In the genomic region with DNA sequence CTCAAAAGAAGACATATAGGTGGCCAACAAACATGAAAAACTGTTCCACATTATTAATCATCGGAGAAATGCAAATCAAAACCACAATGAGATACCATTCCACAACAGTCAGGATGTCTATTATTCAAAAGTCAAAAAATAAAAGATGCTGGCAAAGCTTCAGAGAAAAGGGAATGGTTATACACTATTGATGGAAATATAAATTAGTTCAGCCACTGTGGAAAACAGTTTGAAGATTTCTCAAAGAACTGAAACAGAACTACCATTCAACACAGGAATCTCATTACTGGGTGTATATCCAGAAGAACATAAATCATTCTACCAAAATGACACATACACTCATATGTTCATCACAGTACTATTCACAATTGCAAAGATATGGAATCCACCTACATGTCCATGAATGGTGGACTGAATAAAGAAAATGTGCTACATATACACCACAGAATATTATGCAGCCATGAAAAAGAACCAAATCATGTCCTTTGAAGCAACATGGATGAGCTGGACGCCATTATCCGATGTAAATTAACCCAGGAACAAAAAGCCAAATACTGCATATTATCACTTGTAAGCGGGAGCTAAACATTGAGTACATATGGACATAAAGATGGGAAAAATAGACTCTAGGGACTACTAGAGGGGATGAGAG, we compare ENCODE assay signal across 24 cellular contexts. TPM values are rescaled to one million over a fixed set of nuclear protein-coding genes. Genes with fewer than 3 reads are reported as not detected.
DNase-seq lines count a peak whose midpoint lies in the region; ATAC-seq, FAIRE-seq and TF ChIP-seq lines count a peak whose summit lies in the region.
"Had no signal": no experiment of that assay in that cellular context is flagged by ENCODE, and none has a peak within 500 bp of the region (broad histone marks: within the 10 kb centered on the region; RNA-seq: fewer than 3 reads in every experiment).

No MANE protein-coding gene starts in this region.

- POLR2A ChIA-PET in activated CD4-positive, alpha-beta T cell treated with anti-CD3 and anti-CD28 coated beads for 36 hours (lab: Charles Lee) = no interaction called here
- POLR2A ChIA-PET in HEK293 (lab: Yijun Ruan, JAX) = no interaction called here

- DNase-seq in activated CD4-positive, alpha-beta T cell treated with anti-CD3 and anti-CD28 coated beads for 36 hours = no peak
- no peak for DNase-seq in activated CD4-positive, alpha-beta T cell treated with anti-CD3 and anti-CD28 coated beads for 48 hours
- DNase-seq in astrocyte (ENCODE audit: low read depth) (peak; percentile 53), smooth muscle cell (lab: John Stamatoyannopoulos, UW; ENCODE audit: unreplicated experiment) (no peak), left ventricle myocardium inferior (no peak), NOMO-1 (lab: John Stamatoyannopoulos, UW; ENCODE audit: unreplicated experiment in 2 of 2) (no peak)
- DNase-seq in stimulated activated effector memory CD8-positive, alpha-beta T cell treated with anti-CD3 and anti-CD28 coated beads, Interleukin-12 subunit alpha, Interleukin-12 subunit beta, amount 100 ng/mL, for 72 hours (ENCODE audit: low spot score in 2 of 2) = no peak
- DNase-seq: AML-193; Caco-2; Calu3; CD4-positive, alpha-beta T cell; CD8-positive, alpha-beta T cell; DMS79 treated with DMSO at 0.1 percent for 48 hours; GF-D8 had no signal

- no peaks in the 10 kb centered on the region for H4K20me1 ChIP-seq in astrocyte (ENCODE audit: insufficient read depth, low read length)
- no peaks in the 10 kb centered on the region for H4K20me1 ChIP-seq in smooth muscle cell (ENCODE audit: low read depth)
- H4K20me1 ChIP-seq: BLaER1 treated with 17β-estradiol and CSF1 and Interleukin-3, amounts not matched to agents 10 nM and 100 nM had no signal

- FAIRE-seq in astrocyte (lab: Jason Lieb, UNC) = no peak
- FAIRE-seq: A549, D721Med, G401.6, GM19239 had no signal

- H3K4me3 ChIP-seq in HEK293 (ENCODE audit: low read depth, low read length) (no peak overlapping the region), astrocyte (ENCODE audit: insufficient read depth, low read depth, low read length) (no peak overlapping the region), smooth muscle cell (no peak overlapping the region), left ventricle myocardium inferior (no peak overlapping the region)
- H3K4me3 ChIP-seq: A549; BLaER1 treated with 17β-estradiol and CSF1 and Interleukin-3, amounts not matched to agents 10 nM and 100 nM had no signal

- ATAC-seq in activated CD4-positive, alpha-beta T cell treated with anti-CD3 and anti-CD28 coated beads for 36 hours = peak; percentile 30
- peak; percentile 31 for ATAC-seq in stimulated activated effector memory CD8-positive, alpha-beta T cell treated with anti-CD3 and anti-CD28 coated beads, Interleukin-12 subunit alpha, Interleukin-12 subunit beta, amount 100 ng/mL, for 72 hours
- ATAC-seq: A549; CD8-positive, alpha-beta T cell had no signal

- WGBS in smooth muscle cell (ENCODE audit: low lambda C conversion rate) = 89% methylated on average over 4 of the region's 4 CpGs

- H3K4me1 Mint-ChIP-seq in activated CD4-positive, alpha-beta T cell treated with anti-CD3 and anti-CD28 coated beads for 36 hours = no peaks in the 10 kb centered on the region
- no peaks in the 10 kb centered on the region for H3K4me1 Mint-ChIP-seq in astrocyte (ENCODE audit: low read depth, unreplicated experiment)
- H3K4me1 Mint-ChIP-seq in stimulated activated effector memory CD8-positive, alpha-beta T cell treated with anti-CD3 and anti-CD28 coated beads, Interleukin-12 subunit alpha, Interleukin-12 subunit beta, amount 100 ng/mL, for 72 hours = no peaks in the 10 kb centered on the region
- H3K4me1 Mint-ChIP-seq: B cell had no signal

- intact Hi-C loops in activated CD4-positive, alpha-beta T cell treated with anti-CD3 and anti-CD28 coated beads for 36 hours (cut with DNase I, micrococcal nuclease) = no loop called here
- intact Hi-C loops in left ventricle myocardium inferior (cut with micrococcal nuclease) = no loop called here

- H3K79me2 ChIP-seq in astrocyte (ENCODE audit: insufficient read depth, low read length) (no peaks in the 10 kb centered on the region), smooth muscle cell (ENCODE audit: low read depth) (no peaks in the 10 kb centered on the region)

- peaks cover 7% of the 10 kb centered on the region for H3K9me3 Mint-ChIP-seq in activated CD4-positive, alpha-beta T cell treated with anti-CD3 and anti-CD28 coated beads for 36 hours (ENCODE audit: low read depth)
- H3K9me3 Mint-ChIP-seq in astrocyte (ENCODE audit: unreplicated experiment) = peaks cover 6% of the 10 kb centered on the region
- peaks cover 3% of the 10 kb centered on the region for H3K9me3 Mint-ChIP-seq in stimulated activated effector memory CD8-positive, alpha-beta T cell treated with anti-CD3 and anti-CD28 coated beads, Interleukin-12 subunit alpha, Interleukin-12 subunit beta, amount 100 ng/mL, for 72 hours

- H3K36me3 Mint-ChIP-seq in activated CD4-positive, alpha-beta T cell treated with anti-CD3 and anti-CD28 coated beads for 36 hours (ENCODE audit: low read depth) = no peaks in the 10 kb centered on the region
- H3K36me3 Mint-ChIP-seq in astrocyte (ENCODE audit: low read depth, unreplicated experiment) = no peaks in the 10 kb centered on the region
- H3K36me3 Mint-ChIP-seq in stimulated activated effector memory CD8-positive, alpha-beta T cell treated with anti-CD3 and anti-CD28 coated beads, Interleukin-12 subunit alpha, Interleukin-12 subunit beta, amount 100 ng/mL, for 72 hours = no peaks in the 10 kb centered on the region
- H3K36me3 Mint-ChIP-seq: CD8-positive, alpha-beta T cell had no signal

- H3K9me3 ChIP-seq in HEK293 (ENCODE audit: control insufficient read depth, insufficient read depth, low read depth, low read length) (no peaks in the 10 kb centered on the region), astrocyte (ENCODE audit: insufficient read depth, low read depth, low read length) (no peaks in the 10 kb centered on the region), smooth muscle cell (replicated peaks; ENCODE audit: low read depth) (no peaks in the 10 kb centered on the region), left ventricle myocardium inferior (replicated peaks) (peaks cover 7% of the 10 kb centered on the region)
- H3K9me3 ChIP-seq: A549, Caco-2 had no signal

- no peak overlapping the region for H3K4me3 Mint-ChIP-seq in activated CD4-positive, alpha-beta T cell treated with anti-CD3 and anti-CD28 coated beads for 36 hours
- no peak overlapping the region for H3K4me3 Mint-ChIP-seq in astrocyte (ENCODE audit: unreplicated experiment)
- no peak overlapping the region for H3K4me3 Mint-ChIP-seq in stimulated activated effector memory CD8-positive, alpha-beta T cell treated with anti-CD3 and anti-CD28 coated beads, Interleukin-12 subunit alpha, Interleukin-12 subunit beta, amount 100 ng/mL, for 72 hours
- H3K4me3 Mint-ChIP-seq: B cell; CD4-positive, alpha-beta T cell; CD8-positive, alpha-beta T cell had no signal

- H3K27ac ChIP-seq in HEK293 (ENCODE audit: extremely low read depth, low read depth, low read length) (no peak overlapping the region), astrocyte (ENCODE audit: low read depth, low read length) (no peak overlapping the region), smooth muscle cell (ENCODE audit: low read depth) (no peak overlapping the region), left ventricle myocardium inferior (replicated peaks) (no peak overlapping the region)
- H3K27ac ChIP-seq: 22Rv1; A549; BLaER1 treated with 17β-estradiol and CSF1 and Interleukin-3, amounts not matched to agents 10 nM and 100 nM; C4-2B had no signal

- H2AFZ ChIP-seq in astrocyte (ENCODE audit: low read depth, low read length) (no peak overlapping the region), smooth muscle cell (ENCODE audit: low read depth) (no peak overlapping the region)

- H3F3A ChIP-seq in smooth muscle cell (ENCODE audit: low read depth) = no peaks in the 10 kb centered on the region

- no peak for TF ChIP-seq CTCF in HEK293 (tag by site-specific recombination; IDR thresholded peaks at IDR 0.05)
- no peak for TF ChIP-seq CTCF in astrocyte (IDR thresholded peaks at IDR 0.05; ENCODE audit: insufficient read depth, low read depth, low read length)
- no peak for TF ChIP-seq CTCF in smooth muscle cell (IDR thresholded peaks at IDR 0.05; ENCODE audit: borderline replicate concordance, insufficient read depth, poor library complexity, severe bottlenecking)
- no peak for TF ChIP-seq CTCF in left ventricle myocardium inferior (IDR thresholded peaks at IDR 0.05; ENCODE audit: borderline replicate concordance)

- no peaks in the 10 kb centered on the region for H3K36me3 ChIP-seq in HEK293 (ENCODE audit: control insufficient read depth in 2 of 2, insufficient read depth in 1 of 2, low read length in 2 of 2)
- no peaks in the 10 kb centered on the region for H3K36me3 ChIP-seq in astrocyte (ENCODE audit: insufficient read depth, low read length)
- H3K36me3 ChIP-seq in smooth muscle cell (ENCODE audit: low read depth) = no peaks in the 10 kb centered on the region
- no peaks in the 10 kb centered on the region for H3K36me3 ChIP-seq in left ventricle myocardium inferior
- H3K36me3 ChIP-seq: BLaER1 treated with 17β-estradiol and CSF1 and Interleukin-3, amounts not matched to agents 10 nM and 100 nM had no signal

- CTCF ChIA-PET in activated CD4-positive, alpha-beta T cell treated with anti-CD3 and anti-CD28 coated beads for 36 hours (lab: Charles Lee) = interaction anchor here (1.1 to 1.5 kb wide), 2 partner anchors 31 to 145 kb away, joined by 3 to 4 read pairs; no protein-coding TSS in a partner anchor
- CTCF ChIA-PET in HEK293 (lab: Yijun Ruan, JAX) = no interaction called here

- H3K4me1 ChIP-seq in HEK293 (ENCODE audit: control insufficient read depth, insufficient read depth, low read length) (no peaks in the 10 kb centered on the region), astrocyte (ENCODE audit: insufficient read depth, low read length) (no peaks in the 10 kb centered on the region), smooth muscle cell (ENCODE audit: low read depth) (no peaks in the 10 kb centered on the region), left ventricle myocardium inferior (no peaks in the 10 kb centered on the region)
- H3K4me1 ChIP-seq: A549; BLaER1 treated with 17β-estradiol and CSF1 and Interleukin-3, amounts not matched to agents 10 nM and 100 nM; Caco-2 had no signal

- no peak overlapping the region for H3K9ac ChIP-seq in astrocyte (ENCODE audit: low read length)
- no peak overlapping the region for H3K9ac ChIP-seq in smooth muscle cell (ENCODE audit: low read depth)
- H3K9ac ChIP-seq: BLaER1 treated with 17β-estradiol and CSF1 and Interleukin-3, amounts not matched to agents 10 nM and 100 nM had no signal

- H3K4me2 ChIP-seq in astrocyte (ENCODE audit: low read length) = no peak overlapping the region
- no peak overlapping the region for H3K4me2 ChIP-seq in smooth muscle cell
- H3K4me2 ChIP-seq: A549; BLaER1 treated with 17β-estradiol and CSF1 and Interleukin-3, amounts not matched to agents 10 nM and 100 nM had no signal

- no peak overlapping the region for H3K27ac Mint-ChIP-seq in activated CD4-positive, alpha-beta T cell treated with anti-CD3 and anti-CD28 coated beads for 36 hours
- no peak overlapping the region for H3K27ac Mint-ChIP-seq in astrocyte (ENCODE audit: unreplicated experiment)
- no peak overlapping the region for H3K27ac Mint-ChIP-seq in stimulated activated effector memory CD8-positive, alpha-beta T cell treated with anti-CD3 and anti-CD28 coated beads, Interleukin-12 subunit alpha, Interleukin-12 subunit beta, amount 100 ng/mL, for 72 hours
- H3K27ac Mint-ChIP-seq: B cell; CD4-positive, alpha-beta T cell; CD8-positive, alpha-beta T cell had no signal

- H3K27me3 ChIP-seq in astrocyte (ENCODE audit: insufficient read depth, low read length) (peaks cover 4% of the 10 kb centered on the region), smooth muscle cell (ENCODE audit: low read depth) (no peaks in the 10 kb centered on the region), left ventricle myocardium inferior (ENCODE audit: low read depth) (no peaks in the 10 kb centered on the region)
- H3K27me3 ChIP-seq: BLaER1 treated with 17β-estradiol and CSF1 and Interleukin-3, amounts not matched to agents 10 nM and 100 nM had no signal

- no peaks in the 10 kb centered on the region for H3K27me3 Mint-ChIP-seq in activated CD4-positive, alpha-beta T cell treated with anti-CD3 and anti-CD28 coated beads for 36 hours
- peaks cover 9% of the 10 kb centered on the region for H3K27me3 Mint-ChIP-seq in astrocyte (ENCODE audit: low read depth, unreplicated experiment)
- H3K27me3 Mint-ChIP-seq: B cell; CD4-positive, alpha-beta T cell had no signal

RNA-seq across cellular contexts. Expression of gene DGKG, which starts 32.7 kb away (rescaled TPM):
- 1 to 10 TPM in 1 of 2 experiments, under 1 TPM in 1; 0.71 to 1.3 TPM for total RNA-seq in activated CD4-positive, alpha-beta T cell treated with anti-CD3 and anti-CD28 coated beads for 36 hours
- 0.36 and 0.64 TPM in 2 replicates for total RNA-seq in astrocyte
- total RNA-seq in smooth muscle cell = 1.1 TPM in 1 of 2 replicates, not detected in the other
- 0.64 TPM in 1 of 2 replicates, not detected in the other for polyA plus RNA-seq in smooth muscle cell
- total RNA-seq in left ventricle myocardium inferior = 65.7 TPM
- total RNA-seq: CD4-positive, alpha-beta T cell; CD8-positive, alpha-beta T cell had no signal
- polyA plus RNA-seq: BJ had no signal

Comparison
In these comparisons a context has a peak if more than half of its experiments do, and no peak if none do; other contexts are left out.
1. RNA of gene DGKG, which starts 32.7 kb away (total RNA-seq): 65.7 TPM in left ventricle myocardium inferior (single experiment); 0.71 to 1.3 TPM in activated CD4-positive, alpha-beta T cell treated with anti-CD3 and anti-CD28 coated beads for 36 hours, 0.36 to 0.64 TPM in astrocyte and 1.1 TPM in smooth muscle cell; every median in the first group is over 10 times any median in the second.